In the genomic region with DNA sequence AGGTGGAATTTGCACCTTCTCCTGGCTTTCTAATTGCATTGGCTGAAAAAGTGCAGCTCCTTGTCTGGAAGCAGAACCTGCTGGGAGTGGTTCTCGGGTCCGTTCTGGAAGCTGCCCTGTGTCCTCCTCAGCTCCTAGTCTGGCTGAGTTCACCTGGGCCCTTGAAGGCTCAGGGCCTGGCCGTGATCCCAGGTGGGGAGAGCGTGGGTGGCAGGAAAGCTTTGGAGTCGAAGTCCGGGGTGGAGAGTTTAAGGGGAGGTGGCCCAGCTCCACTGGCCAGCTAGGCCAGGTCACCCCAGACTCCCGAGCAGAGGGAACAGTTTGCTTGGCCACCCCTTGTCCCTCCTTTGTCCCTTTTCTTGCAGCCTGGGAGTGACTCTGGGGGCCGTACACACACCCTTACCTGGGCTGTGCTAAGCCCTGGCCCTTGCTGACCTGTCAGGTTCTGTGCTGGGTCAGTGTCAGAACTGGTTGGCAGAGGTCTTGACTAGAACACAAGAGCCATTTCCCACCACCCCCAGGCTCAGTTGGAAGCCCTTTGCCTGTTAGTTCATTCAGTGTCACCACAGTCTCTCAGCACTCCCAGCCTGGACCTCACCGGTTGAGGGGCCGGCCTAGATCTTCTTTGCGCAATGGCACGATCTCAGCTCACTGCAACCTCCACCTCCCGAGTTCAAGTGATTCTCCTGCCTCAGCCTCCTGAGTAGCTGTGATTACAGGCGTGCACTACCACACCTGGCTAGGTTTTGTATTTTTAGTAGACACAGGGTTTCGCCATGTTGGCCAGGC, we compare ENCODE assay signal across 13 cellular contexts.
"Had no signal": no experiment of that assay in that cellular context is flagged by ENCODE, and none has a peak within 500 bp of the region (broad histone marks: within the 10 kb centered on the region; RNA-seq: fewer than 3 reads in every experiment).

No MANE protein-coding gene starts in this region.

- H3K9me3 ChIP-seq: colonic mucosa, testis, vagina had no signal

- H3K27ac ChIP-seq: colonic mucosa, testis, vagina had no signal

- DNase-seq: activated CD4-positive, alpha-beta memory T cell treated with anti-CD3 and anti-CD28 coated beads, Interleukin-2, amount 10 ng/mL, durations not matched to agents 7 days and 5 days; activated gamma-delta T cell treated with Interleukin-2 at 50 U/mL for 16 hours; activated naive CD8-positive, alpha-beta T cell treated with anti-CD3 and anti-CD28 coated beads, Interleukin-2, amount 10 ng/mL, durations not matched to agents 7 days and 5 days; activated T-cell treated with anti-CD3 and anti-CD28 coated beads, Interleukin-2, amount 50 U/mL, for 72 hours; aorta; colonic mucosa; effector memory CD4-positive, alpha-beta T cell; hippocampal formation; mesendoderm; stimulated activated CD4-positive, alpha-beta T cell treated with anti-CD3 and anti-CD28 coated beads, Interleukin-4, amount 100 ng/mL, for 1 hour; testis had no signal

- H3K4me3 ChIP-seq: colonic mucosa, testis, vagina had no signal

- H3K36me3 ChIP-seq: colonic mucosa, vagina had no signal

- H3K27me3 ChIP-seq: colonic mucosa, testis, vagina had no signal

- ATAC-seq: activated CD4-positive, CD25-positive, alpha-beta regulatory T cell treated with anti-CD3 and anti-CD28 coated beads, Interleukin-2, amount 50 U/mL, for 24 hours; activated T-cell treated with anti-CD3 and anti-CD28 coated beads, Interleukin-2, amount 50 U/mL, for 72 hours had no signal
